1 cellular context compared by ENCODE assay signal in genomic region chr9:131432597-131433301, GRCh38.
TF ChIP-seq lines count a peak whose summit lies in the region.

No MANE protein-coding gene starts in this region.

TF ChIP-seq in WTC11, 78 proteins besides CTCF, POLR2A, EP300 and RAD21 (continued from another document):
- TF ChIP-seq ZNF425 (CRISPR knock-in tag; conservative IDR thresholded peaks at IDR 0.05) (no peak), MAX (CRISPR knock-in tag; IDR thresholded peaks at IDR 0.05) (no peak), ETV6 (CRISPR knock-in tag; IDR thresholded peaks at IDR 0.05) (no peak), ZNF138 (CRISPR knock-in tag; conservative IDR thresholded peaks at IDR 0.05) (no peak)
